11 cellular contexts compared by ENCODE assay signal in genomic region chr20:62876826-62877728, GRCh38. TPM values are rescaled to one million over a fixed set of nuclear protein-coding genes. Genes with fewer than 3 reads are reported as not detected.
A peak's percentile ranks its signal among the peaks of the same experiment; 100 is the strongest.
DNase-seq lines count a peak whose midpoint lies in the region; ATAC-seq and TF ChIP-seq lines count a peak whose summit lies in the region.
"Had no signal": no experiment of that assay in that cellular context is flagged by ENCODE, and none has a peak within 500 bp of the region (broad histone marks: within the 10 kb centered on the region; RNA-seq: fewer than 3 reads in every experiment).

No MANE protein-coding gene starts in this region.

- H3K9ac ChIP-seq in BLaER1 (peak overlapping the region; percentile 75), MM.1S (ENCODE audit: low read length) (no peak overlapping the region)

- H3K4me1 ChIP-seq in BLaER1 (peaks cover 96% of the 10 kb centered on the region), right cardiac atrium (ENCODE audit: control insufficient read depth, insufficient read depth, low read length) (peaks cover 8% of the 10 kb centered on the region), MM.1S (ENCODE audit: low read length) (0 out of 2 replicates have a peak, but pooled peaks cover 5% of the 10 kb centered on the region)
- H3K4me1 ChIP-seq: prostate gland had no signal

- peak; percentile 30 for ATAC-seq in activated naive CD8-positive, alpha-beta T cell treated with anti-CD3 and anti-CD28 coated beads, Interleukin-2, amount 50 U/mL, for 24 hours
- peak; percentile 94 for ATAC-seq in right cardiac atrium
- ATAC-seq in sciatic nerve, result peak; percentile 89
- no peak for ATAC-seq in GM18867 (IDR thresholded peaks at IDR 0.05; ENCODE audit: unreplicated experiment)

- H3K4me3 Mint-ChIP-seq in activated naive CD8-positive, alpha-beta T cell treated with anti-CD3 and anti-CD28 coated beads, Interleukin-2, amount 50 U/mL, for 24 hours, result no peak overlapping the region

- H3K4me1 Mint-ChIP-seq in activated naive CD8-positive, alpha-beta T cell treated with anti-CD3 and anti-CD28 coated beads, Interleukin-2, amount 50 U/mL, for 24 hours, result peaks cover 18% of the 10 kb centered on the region

- intact Hi-C loops in right cardiac atrium (cut with DNase I) (loop anchor here in 3 of 4 donors (5.0 to 10.0 kb wide), 2 partner anchors 130 to 138 kb away; partner anchors contain the start of gene BHLHE23 (in 2 of the 3)), sciatic nerve (cut with DNase I) (no loop called here)

- no peaks in the 10 kb centered on the region for H3K9me2 ChIP-seq in MM.1S (replicated peaks; ENCODE audit: insufficient read depth, low read length)

- 35% methylated on average over 46 of the region's 46 CpGs for WGBS in right cardiac atrium

- no peak for DNase-seq in activated naive CD8-positive, alpha-beta T cell treated with anti-CD3 and anti-CD28 coated beads, Interleukin-2, amount 50 U/mL, for 24 hours
- DNase-seq in right cardiac atrium (peak; percentile 93 to 97 (median 97)), sciatic nerve (ENCODE audit: low spot score) (peak; percentile 84), NCI-H146 (lab: John Stamatoyannopoulos, UW) (no peak), MM.1S (no peak), medulla oblongata (ENCODE audit: extremely low spot score) (no peak)
- DNase-seq: activated CD8-positive, alpha-beta memory T cell treated with anti-CD3 and anti-CD28 coated beads, Interleukin-2, amount 50 U/mL, for 4 hours had no signal

- no peak overlapping the region for H2AFZ ChIP-seq in MM.1S (ENCODE audit: low read length)

- H3K4me3 ChIP-seq in BLaER1 (peak overlapping the region; percentile 51), right cardiac atrium (ENCODE audit: low read length) (no peak overlapping the region), MM.1S (ENCODE audit: low read length) (no peak overlapping the region)
- H3K4me3 ChIP-seq: prostate gland, SJSA1 had no signal

- TF ChIP-seq CTCF in MM.1S (IDR thresholded peaks at IDR 0.05; ENCODE audit: low read length), result no peak

- H3K4me2 ChIP-seq in BLaER1, result peak overlapping the region; percentile 87
- no peak overlapping the region for H3K4me2 ChIP-seq in MM.1S (ENCODE audit: low read depth, low read length)

- no peaks in the 10 kb centered on the region for H3K27me3 ChIP-seq in BLaER1
- no peaks in the 10 kb centered on the region for H3K27me3 ChIP-seq in right cardiac atrium (ENCODE audit: control insufficient read depth, insufficient read depth)
- peaks cover 4% of the 10 kb centered on the region for H3K27me3 ChIP-seq in MM.1S (replicated peaks; ENCODE audit: insufficient read depth, low read length)

- H3K27ac Mint-ChIP-seq in activated naive CD8-positive, alpha-beta T cell treated with anti-CD3 and anti-CD28 coated beads, Interleukin-2, amount 50 U/mL, for 24 hours, result no peak overlapping the region

- H3K36me3 ChIP-seq in BLaER1 (peaks cover 31% of the 10 kb centered on the region), MM.1S (replicated peaks; ENCODE audit: insufficient read depth, low read length) (no peaks in the 10 kb centered on the region)

- H3F3A ChIP-seq in MM.1S (ENCODE audit: insufficient read depth, low read length), result no peaks in the 10 kb centered on the region

- H4K20me1 ChIP-seq in BLaER1 (peaks cover 9% of the 10 kb centered on the region; the same call in 1 of the 2 replicates), MM.1S (ENCODE audit: insufficient read depth, low read length) (no peaks in the 10 kb centered on the region)

- H3K79me2 ChIP-seq in MM.1S (ENCODE audit: low read length), result no peaks in the 10 kb centered on the region

- no peaks in the 10 kb centered on the region for H3K9me3 ChIP-seq in BLaER1
- H3K9me3 ChIP-seq in right cardiac atrium (ENCODE audit: control insufficient read depth, low read length), result no peaks in the 10 kb centered on the region
- H3K9me3 ChIP-seq in MM.1S (replicated peaks; ENCODE audit: insufficient read depth, low read length), result no peaks in the 10 kb centered on the region
- H3K9me3 ChIP-seq: prostate gland, SJSA1 had no signal

- H3K9me3 Mint-ChIP-seq in activated naive CD8-positive, alpha-beta T cell treated with anti-CD3 and anti-CD28 coated beads, Interleukin-2, amount 50 U/mL, for 24 hours, result no peaks in the 10 kb centered on the region

- H3K27me3 Mint-ChIP-seq in activated naive CD8-positive, alpha-beta T cell treated with anti-CD3 and anti-CD28 coated beads, Interleukin-2, amount 50 U/mL, for 24 hours, result peaks cover 3% of the 10 kb centered on the region

- peak overlapping the region; percentile 86 for H3K27ac ChIP-seq in BLaER1
- peak overlapping the region; percentile 85 for H3K27ac ChIP-seq in right cardiac atrium (ENCODE audit: low read length)
- no peak overlapping the region for H3K27ac ChIP-seq in MM.1S (ENCODE audit: low read length)
- H3K27ac ChIP-seq: prostate gland, SJSA1 had no signal

- peaks cover 4% of the 10 kb centered on the region for H3K36me3 Mint-ChIP-seq in activated naive CD8-positive, alpha-beta T cell treated with anti-CD3 and anti-CD28 coated beads, Interleukin-2, amount 50 U/mL, for 24 hours (ENCODE audit: low read depth)

RNA-seq across cellular contexts. Expression of gene TCFL5, which starts 15.5 kb away (rescaled TPM):
- total RNA-seq in right cardiac atrium (1 to 10 TPM; 7.8 to 9.9 (median 8.2) TPM), sciatic nerve (14.6 TPM)
- polyA plus RNA-seq in right cardiac atrium, result 5.2 TPM

RNA-seq across cellular contexts. Expression of gene DIDO1, which starts 49.2 kb away (rescaled TPM):
- 10 to 100 TPM; 38.1 to 42.5 (median 40.0) TPM for total RNA-seq in right cardiac atrium
- 23.3 TPM for polyA plus RNA-seq in right cardiac atrium
- total RNA-seq in sciatic nerve, result 60.9 TPM

Comparison
In these comparisons a context has a peak if more than half of its experiments do, and no peak if none do; other contexts are left out.
1. DNase-seq: peak in right cardiac atrium (3 of 3) and sciatic nerve (single experiment); none in activated naive CD8-positive, alpha-beta T cell treated with anti-CD3 and anti-CD28 coated beads, Interleukin-2, amount 50 U/mL, for 24 hours (single experiment), NCI-H146 (single experiment), MM.1S (single experiment) and medulla oblongata (single experiment).